ENCODE assay signal across 8 cellular contexts in the genomic region with DNA sequence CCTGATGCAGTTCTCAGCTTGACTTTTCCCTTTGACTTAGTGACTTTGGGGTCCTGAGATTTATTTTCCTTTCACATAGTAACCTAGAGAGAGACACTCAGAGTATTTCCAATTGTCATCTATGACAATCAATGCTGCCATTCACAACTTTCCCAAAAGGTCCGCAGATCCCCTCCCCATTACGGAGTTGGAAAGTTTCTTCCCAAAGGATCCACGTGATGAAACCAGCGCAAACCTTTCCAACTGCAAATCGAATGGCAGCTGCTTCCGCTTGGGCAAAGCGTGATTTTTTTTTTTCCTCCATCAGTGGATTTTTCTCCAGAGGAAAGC. TPM values are rescaled to one million over a fixed set of nuclear protein-coding genes. Genes with fewer than 3 reads are reported as not detected.
DNase-seq lines count a peak whose midpoint lies in the region; ATAC-seq and TF ChIP-seq lines count a peak whose summit lies in the region.

No MANE protein-coding gene starts in this region.

- ATAC-seq in PC-3: peak; percentile 25
- ATAC-seq in natural killer cell treated with Interleukin-12 subunit alpha and Interleukin-12 subunit beta and Interleukin-15 and Interleukin-18, amount 100 ng/mL, for 72 hours: no peak
- no peak for ATAC-seq in GM18861 (IDR thresholded peaks at IDR 0.05; ENCODE audit: unreplicated experiment)
- ATAC-seq in GM21367 (IDR thresholded peaks at IDR 0.05; ENCODE audit: unreplicated experiment): no peak
- no peak for ATAC-seq in GM19452 (IDR thresholded peaks at IDR 0.05; ENCODE audit: unreplicated experiment)

- BruUV-seq in PC-3 (replicated peaks; lab: Mats Ljungman, UMichigan): TSS peak; percentile 62

- no peaks in the 10 kb centered on the region for H3K36me3 ChIP-seq in PC-3 (ENCODE audit: low read depth, low read length)

- H3K4me2 ChIP-seq in PC-3 (ENCODE audit: low read length): peak overlapping the region; percentile 84

- POLR2A ChIA-PET in PC-3 (lab: Charles Lee; ENCODE audit: unreplicated experiment): interaction anchor here (0.5 kb wide), 1 partner anchor 77 kb away, joined by 4 read pairs; no protein-coding TSS in a partner anchor

- H3K27me3 ChIP-seq in PC-3 (ENCODE audit: low read length): no peaks in the 10 kb centered on the region

- peak overlapping the region; percentile 99 for H2AFZ ChIP-seq in PC-3 (ENCODE audit: low read length)

- H3K27me3 Mint-ChIP-seq in endothelial cell (ENCODE audit: unreplicated experiment): peaks cover 3% of the 10 kb centered on the region
- no peaks in the 10 kb centered on the region for H3K27me3 Mint-ChIP-seq in natural killer cell treated with Interleukin-12 subunit alpha and Interleukin-12 subunit beta and Interleukin-15 and Interleukin-18, amount 100 ng/mL, for 72 hours

- intact Hi-C loops in PC-3 (cut with micrococcal nuclease): no loop called here

- H3K4me1 Mint-ChIP-seq in endothelial cell (ENCODE audit: unreplicated experiment): peaks cover 6% of the 10 kb centered on the region
- peaks cover 11% of the 10 kb centered on the region in 2 donors for H3K4me1 Mint-ChIP-seq in natural killer cell treated with Interleukin-12 subunit alpha and Interleukin-12 subunit beta and Interleukin-15 and Interleukin-18, amount 100 ng/mL, for 72 hours (ENCODE audit: low read depth in 2 of 2)

- no peaks in the 10 kb centered on the region for H3F3A ChIP-seq in PC-3 (ENCODE audit: low read length, unreplicated experiment)

- peak overlapping the region; percentile 94 for H3K4me3 ChIP-seq in PC-3 (ENCODE audit: low read length)

- peak overlapping the region; percentile 94 for H3K4me3 Mint-ChIP-seq in endothelial cell (ENCODE audit: unreplicated experiment)
- H3K4me3 Mint-ChIP-seq in natural killer cell treated with Interleukin-12 subunit alpha and Interleukin-12 subunit beta and Interleukin-15 and Interleukin-18, amount 100 ng/mL, for 72 hours: peak overlapping the region; percentile 95

- H3K79me2 ChIP-seq in PC-3 (ENCODE audit: low read length): no peaks in the 10 kb centered on the region

- H3K27ac ChIP-seq in PC-3 (ENCODE audit: low read length): peak overlapping the region; percentile 65

- H3K27ac Mint-ChIP-seq in endothelial cell (ENCODE audit: unreplicated experiment): peak overlapping the region; percentile 88
- peak overlapping the region; percentile 81 to 94 for H3K27ac Mint-ChIP-seq in natural killer cell treated with Interleukin-12 subunit alpha and Interleukin-12 subunit beta and Interleukin-15 and Interleukin-18, amount 100 ng/mL, for 72 hours

- H3K9ac ChIP-seq in PC-3 (ENCODE audit: low read length): peak overlapping the region; percentile 78

- H4K20me1 ChIP-seq in PC-3 (ENCODE audit: low read length): no peaks in the 10 kb centered on the region

- CTCF ChIA-PET in PC-3 (lab: Charles Lee): interaction anchor here (0.6 to 1.2 kb wide), 2 partner anchors 26 to 113 kb away, joined by 3 to 4 read pairs; no protein-coding TSS in a partner anchor

- no peaks in the 10 kb centered on the region for H3K9me3 ChIP-seq in PC-3 (ENCODE audit: low read length)

- no peaks in the 10 kb centered on the region for H3K9me2 ChIP-seq in PC-3 (replicated peaks; ENCODE audit: low read length)

- H3K4me1 ChIP-seq in PC-3 (ENCODE audit: insufficient read depth, low read length): peaks cover 6% of the 10 kb centered on the region

- TF ChIP-seq CTCF in PC-3 (conservative IDR thresholded peaks at IDR 0.05; ENCODE audit: low read depth, low read length): no peak
- TF ChIP-seq CTCF in endothelial cell (IDR thresholded peaks at IDR 0.05; ENCODE audit: unreplicated experiment): no peak

- DNase-seq in DMS153 treated with DMSO at 0.1 percent for 48 hours (lab: John Stamatoyannopoulos, UW; ENCODE audit: unreplicated experiment) (peak; percentile 54), DMS153 (lab: John Stamatoyannopoulos, UW) (no peak), PC-3 (peak; percentile 23), endothelial cell (ENCODE audit: low spot score) (no peak)
- DNase-seq in natural killer cell treated with Interleukin-12 subunit alpha and Interleukin-12 subunit beta and Interleukin-15 and Interleukin-18, amount 100 ng/mL, for 72 hours (ENCODE audit: low spot score): no peak

- no peaks in the 10 kb centered on the region for H3K9me3 Mint-ChIP-seq in endothelial cell (ENCODE audit: unreplicated experiment)
- no peaks in the 10 kb centered on the region for H3K9me3 Mint-ChIP-seq in natural killer cell treated with Interleukin-12 subunit alpha and Interleukin-12 subunit beta and Interleukin-15 and Interleukin-18, amount 100 ng/mL, for 72 hours

- H3K36me3 Mint-ChIP-seq in endothelial cell (ENCODE audit: low read depth, unreplicated experiment): no peaks in the 10 kb centered on the region
- no peaks in the 10 kb centered on the region for H3K36me3 Mint-ChIP-seq in natural killer cell treated with Interleukin-12 subunit alpha and Interleukin-12 subunit beta and Interleukin-15 and Interleukin-18, amount 100 ng/mL, for 72 hours

RNA-seq across cellular contexts. Expression of gene FCSK, which starts 0.5 kb away (rescaled TPM):
- total RNA-seq in PC-3 (2014; rRNA removed) (9.7 and 11.7 TPM in 2 replicates), endothelial cell (ENCODE audit: unreplicated experiment) (14.7 TPM)
- 10 to 100 TPM; 19.4 to 35.2 TPM for total RNA-seq in natural killer cell treated with Interleukin-12 subunit alpha and Interleukin-12 subunit beta and Interleukin-15 and Interleukin-18, amount 100 ng/mL, for 72 hours

RNA-seq across cellular contexts. Expression of gene ST3GAL2, which starts 15.0 kb away (rescaled TPM):
- 9.3 and 9.8 TPM in 2 replicates for total RNA-seq in PC-3 (2014; rRNA removed)
- total RNA-seq in endothelial cell (ENCODE audit: unreplicated experiment): 87.0 TPM
- 10 to 100 TPM; 63.0 to 66.0 TPM for total RNA-seq in natural killer cell treated with Interleukin-12 subunit alpha and Interleukin-12 subunit beta and Interleukin-15 and Interleukin-18, amount 100 ng/mL, for 72 hours

Comparison
In these comparisons a context has a peak if more than half of its experiments do, and no peak if none do; other contexts are left out.
1. DNase-seq: peak in DMS153 treated with DMSO at 0.1 percent for 48 hours (single experiment) and PC-3 (single experiment); none in DMS153 (single experiment), endothelial cell (single experiment) and natural killer cell treated with Interleukin-12 subunit alpha and Interleukin-12 subunit beta and Interleukin-15 and Interleukin-18, amount 100 ng/mL, for 72 hours (single experiment).